Comparison of ENCODE assay signal across 21 cellular contexts in genomic region chr1:27506703-27507102, GRCh38. TPM values are rescaled to one million over a fixed set of nuclear protein-coding genes. Genes with fewer than 3 reads are reported as not detected.
A peak's percentile ranks its signal among the peaks of the same experiment; 100 is the strongest.
DNase-seq lines count a peak whose midpoint lies in the region; ATAC-seq and TF ChIP-seq lines count a peak whose summit lies in the region.
"Had no signal": no experiment of that assay in that cellular context is flagged by ENCODE, and none has a peak within 500 bp of the region (broad histone marks: within the 10 kb centered on the region; RNA-seq: fewer than 3 reads in every experiment).

No MANE protein-coding gene starts in this region.

- H3K14ac ChIP-seq in trophoblast cell (ENCODE audit: low read length): no peak overlapping the region

- peaks cover 22% of the 10 kb centered on the region for H3K79me1 ChIP-seq in trophoblast cell (ENCODE audit: low read length)

- H3K4me3 Mint-ChIP-seq in mesothelial cell of epicardium: no peak overlapping the region
- H3K4me3 Mint-ChIP-seq in HFFc6: no peak overlapping the region
- H3K4me3 Mint-ChIP-seq: CD4-positive, alpha-beta T cell; IgD-negative memory B cell had no signal

- H3K4me2 ChIP-seq in trophoblast cell (ENCODE audit: low read length): no peak overlapping the region
- H3K4me2 ChIP-seq: A549 had no signal

- H3K4me3 ChIP-seq in left ventricle myocardium inferior (no peak overlapping the region), heart right ventricle (no peak overlapping the region), trophoblast cell (ENCODE audit: low read depth, low read length) (no peak overlapping the region)
- H3K4me3 ChIP-seq: A549, MG63, Peyer's patch had no signal

- H4K91ac ChIP-seq in trophoblast cell (ENCODE audit: low read depth, low read length): no peak overlapping the region

- peak overlapping the region; percentile 34 for H3K4ac ChIP-seq in trophoblast cell (ENCODE audit: low read depth, low read length)

- H4K8ac ChIP-seq in trophoblast cell (ENCODE audit: low read depth, low read length): no peak overlapping the region

- intact Hi-C loops in left ventricle myocardium inferior (cut with micrococcal nuclease) (no loop called here), heart right ventricle (cut with DNase I) (loop anchor here in 2 of 10 donors (5.0 to 10.0 kb wide), 2 partner anchors 96 to 98 kb away; partner anchors contain the start of gene AHDC1 (in 2 of the 2))

- no peak overlapping the region for H3K18ac ChIP-seq in trophoblast cell (ENCODE audit: low read length)

- H3K9me3 Mint-ChIP-seq in mesothelial cell of epicardium (no peaks in the 10 kb centered on the region), HFFc6 (no peaks in the 10 kb centered on the region)
- H3K9me3 Mint-ChIP-seq: CD4-positive, alpha-beta T cell; IgD-negative memory B cell had no signal

- H3K36me3 Mint-ChIP-seq in mesothelial cell of epicardium (no peaks in the 10 kb centered on the region), HFFc6 (ENCODE audit: low read depth) (no peaks in the 10 kb centered on the region)
- H3K36me3 Mint-ChIP-seq: IgD-negative memory B cell had no signal

- H3K4me1 Mint-ChIP-seq in mesothelial cell of epicardium (peaks cover 40% of the 10 kb centered on the region), HFFc6 (ENCODE audit: low read depth) (peaks cover 12% of the 10 kb centered on the region)

- no peaks in the 10 kb centered on the region for H3K36me3 ChIP-seq in left ventricle myocardium inferior
- no peaks in the 10 kb centered on the region for H3K36me3 ChIP-seq in heart right ventricle
- no peaks in the 10 kb centered on the region for H3K36me3 ChIP-seq in trophoblast cell (ENCODE audit: control insufficient read depth in 1 of 2, insufficient read depth in 2 of 2, low read length in 2 of 2)
- H3K36me3 ChIP-seq: MG63, Peyer's patch had no signal

- peaks cover 7% of the 10 kb centered on the region for H3K79me2 ChIP-seq in trophoblast cell (ENCODE audit: control insufficient read depth, insufficient read depth, low read length, poor library complexity)

- H3K9me3 ChIP-seq in left ventricle myocardium inferior (replicated peaks): no peaks in the 10 kb centered on the region
- H3K9me3 ChIP-seq in heart right ventricle: no peaks in the 10 kb centered on the region
- H3K9me3 ChIP-seq in trophoblast cell (ENCODE audit: insufficient read depth, low read depth, low read length): no peaks in the 10 kb centered on the region
- H3K9me3 ChIP-seq: A549, MG63, Peyer's patch had no signal

- peak overlapping the region; percentile 99 for H3K27ac ChIP-seq in left ventricle myocardium inferior (replicated peaks)
- peak overlapping the region in 3 of 10 donors; percentile 25 to 98 (median 97) for H3K27ac ChIP-seq in heart right ventricle
- H3K27ac ChIP-seq in angular gyrus (ENCODE audit: low read depth, low read length): peak overlapping the region; percentile 26
- H3K27ac ChIP-seq in trophoblast cell (ENCODE audit: low read depth, low read length): no peak overlapping the region
- H3K27ac ChIP-seq in caudate nucleus (ENCODE audit: low read depth, low read length): no peak overlapping the region
- H3K27ac ChIP-seq: A549 had no signal

- no peak overlapping the region for H2BK12ac ChIP-seq in trophoblast cell (ENCODE audit: low read length)

- H3K4me1 ChIP-seq in left ventricle myocardium inferior (peaks cover 29% of the 10 kb centered on the region), heart right ventricle (peaks cover 20 to 44% (median 30%) of the 10 kb centered on the region in 9 donors), trophoblast cell (ENCODE audit: control insufficient read depth in 1 of 2, insufficient read depth in 2 of 2, low read length in 2 of 2) (peaks cover 19 to 21% of the 10 kb centered on the region in 2 experiments)

- H3K9ac ChIP-seq in trophoblast cell (ENCODE audit: low read length): no peak overlapping the region

- H2AFZ ChIP-seq in trophoblast cell (ENCODE audit: insufficient read depth, low read length, poor library complexity): no peak overlapping the region

- H3K27ac Mint-ChIP-seq in mesothelial cell of epicardium (peak overlapping the region; percentile 50), HFFc6 (no peak overlapping the region)
- H3K27ac Mint-ChIP-seq: CD4-positive, alpha-beta T cell; IgD-negative memory B cell had no signal

- ATAC-seq in heart right ventricle: no peak
- ATAC-seq: A549, Right ventricle myocardium inferior had no signal

- no peak overlapping the region for H2BK120ac ChIP-seq in trophoblast cell (ENCODE audit: insufficient read depth, low read length, poor library complexity)

- H3K27me3 Mint-ChIP-seq in mesothelial cell of epicardium (ENCODE audit: low read depth) (no peaks in the 10 kb centered on the region), HFFc6 (ENCODE audit: insufficient read depth) (peaks cover 2% of the 10 kb centered on the region; the same call in 1 of the 2 replicates)
- H3K27me3 Mint-ChIP-seq: CD4-positive, alpha-beta T cell; IgD-negative memory B cell had no signal

- no peak overlapping the region for H3K23ac ChIP-seq in trophoblast cell (ENCODE audit: low read length)

- DNase-seq in left ventricle myocardium inferior (no peak), heart right ventricle (no peak), mesothelial cell of epicardium (ENCODE audit: low spot score in 2 of 2, unreplicated experiment in 2 of 2) (no peak), trophoblast cell (no peak), caudate nucleus (lab: John Stamatoyannopoulos, UW) (no peak), NCI-H2029 treated with DMSO at 0.1 percent for 48 hours (lab: John Stamatoyannopoulos, UW) (no peak), HFFc6 (no peak)
- DNase-seq: CD4-positive, alpha-beta T cell; DMS79 treated with DMSO at 0.1 percent for 48 hours; Kasumi-1; MG63; NCI-H1048; NCI-H1436; NCI-H1930; NCI-H345; NCI-H524 treated with DMSO at 0.1 percent for 48 hours; Peyer's patch had no signal

- H3K27me3 ChIP-seq in left ventricle myocardium inferior (ENCODE audit: low read depth): no peaks in the 10 kb centered on the region
- H3K27me3 ChIP-seq in heart right ventricle: no peaks in the 10 kb centered on the region
- H3K27me3 ChIP-seq in trophoblast cell (ENCODE audit: insufficient read depth, low read length): no peaks in the 10 kb centered on the region
- H3K27me3 ChIP-seq: MG63, Peyer's patch had no signal

- no peak overlapping the region for H4K12ac ChIP-seq in trophoblast cell (ENCODE audit: low read depth, low read length)

- no peak overlapping the region for H2AK5ac ChIP-seq in trophoblast cell (ENCODE audit: low read length)

- WGBS in heart right ventricle, 2 donors: 96 to 97% methylated on average over 6 of the region's 6 CpGs
- WGBS in trophoblast cell (ENCODE audit: extremely low coverage, insufficient coverage, insufficient read length): no CpG with 5 or more reads among the region's 6 CpGs

- TF ChIP-seq CTCF in left ventricle myocardium inferior (IDR thresholded peaks at IDR 0.05; ENCODE audit: borderline replicate concordance) (no peak), heart right ventricle (IDR thresholded peaks at IDR 0.05) (no peak), mesothelial cell of epicardium (IDR thresholded peaks at IDR 0.05; ENCODE audit: unreplicated experiment) (no peak), HFFc6 (IDR thresholded peaks at IDR 0.05) (no peak)

- no peak overlapping the region for H2BK5ac ChIP-seq in trophoblast cell (ENCODE audit: low read depth, low read length, poor library complexity)

RNA-seq across cellular contexts. Expression of gene WASF2, which starts 16.7 kb away (rescaled TPM):
- 51.2 TPM for total RNA-seq in left ventricle myocardium inferior
- total RNA-seq in heart right ventricle: 10 to 100 TPM; 41.2 to 75.4 (median 52.0) TPM
- polyA plus RNA-seq in heart right ventricle: 10 to 100 TPM; 19.6 to 24.8 TPM
- 97.8 to 102 TPM (median 99.3 TPM) in 3 replicates for total RNA-seq in mesothelial cell of epicardium
- polyA plus RNA-seq in trophoblast cell (2013): 54.5 and 57.3 TPM in 2 replicates
- total RNA-seq in HFFc6 (2021; fragmentation: NEBNext Ultra II Directional; extraction: Animal tissue kit (Norgen Biotek cat#: 25700)): 10 to 100 TPM; 84.4 to 99.7 (median 93.1) TPM

Comparison
In these comparisons a context has a peak if more than half of its experiments do, and no peak if none do; other contexts are left out.
1. H3K27ac ChIP-seq: peak in left ventricle myocardium inferior (single experiment) and angular gyrus (single experiment); none in trophoblast cell (single experiment) and caudate nucleus (single experiment).